Comparison of ENCODE assay signal across 10 cellular contexts in the genomic region with DNA sequence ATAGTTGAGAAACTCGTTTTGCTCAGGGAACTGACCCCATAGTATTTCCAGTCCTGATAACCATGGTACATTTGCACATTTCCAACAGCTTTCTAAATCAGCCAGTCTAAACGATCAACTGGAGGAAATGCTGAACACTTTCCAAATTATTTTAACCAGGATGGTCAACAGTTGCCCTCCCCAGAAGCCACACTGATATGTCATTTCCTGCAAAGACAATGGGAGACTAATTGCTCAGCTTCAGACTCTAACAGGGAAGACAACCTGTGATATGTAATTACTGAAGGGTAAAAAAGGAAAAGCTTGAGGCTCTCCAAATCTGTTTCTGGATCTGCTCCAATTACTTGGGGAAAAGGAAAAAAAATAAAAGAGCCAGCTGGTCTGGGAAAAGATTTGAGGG.
A peak's percentile ranks its signal among the peaks of the same experiment; 100 is the strongest.
DNase-seq lines count a peak whose midpoint lies in the region; ATAC-seq, FAIRE-seq and TF ChIP-seq lines count a peak whose summit lies in the region.
"Had no signal": no experiment of that assay in that cellular context is flagged by ENCODE, and none has a peak within 500 bp of the region (broad histone marks: within the 10 kb centered on the region; RNA-seq: fewer than 3 reads in every experiment).

No MANE protein-coding gene starts in this region.

- peak overlapping the region; percentile 78 for H3K27ac Mint-ChIP-seq in activated T-cell treated with anti-CD3 and anti-CD28 coated beads, Interleukin-2, amount 50 U/mL, for 72 hours
- H3K27ac Mint-ChIP-seq: GM23338 had no signal

- peaks cover 13% of the 10 kb centered on the region for H3K79me2 ChIP-seq in endothelial cell of umbilical vein (ENCODE audit: control insufficient read depth, insufficient read depth, low read length)

- no peak overlapping the region for H2AFZ ChIP-seq in endothelial cell of umbilical vein (ENCODE audit: low read depth, low read length)
- H2AFZ ChIP-seq: GM23338 had no signal

- H3K27me3 Mint-ChIP-seq in activated T-cell treated with anti-CD3 and anti-CD28 coated beads, Interleukin-2, amount 50 U/mL, for 72 hours (ENCODE audit: low read depth) = no peaks in the 10 kb centered on the region
- H3K27me3 Mint-ChIP-seq in activated T-cell treated with anti-CD3 and anti-CD28 coated beads, Interleukin-2, amount 50 U/mL, for 4 hours (ENCODE audit: low read depth) = no peaks in the 10 kb centered on the region

- no peaks in the 10 kb centered on the region for H3K27me3 ChIP-seq in endothelial cell of umbilical vein (ENCODE audit: control insufficient read depth in 2 of 2, insufficient read depth in 2 of 2, low read length in 2 of 2)

- peak overlapping the region; percentile 15 for H3K4me2 ChIP-seq in endothelial cell of umbilical vein (ENCODE audit: insufficient read depth, low read length)
- H3K4me2 ChIP-seq: GM23338 had no signal

- H3K9me3 Mint-ChIP-seq in activated T-cell treated with anti-CD3 and anti-CD28 coated beads, Interleukin-2, amount 50 U/mL, for 72 hours = no peaks in the 10 kb centered on the region
- H3K9me3 Mint-ChIP-seq in activated T-cell treated with anti-CD3 and anti-CD28 coated beads, Interleukin-2, amount 50 U/mL, for 4 hours = no peaks in the 10 kb centered on the region
- H3K9me3 Mint-ChIP-seq: GM23338 had no signal

- H3K4me3 Mint-ChIP-seq in activated T-cell treated with anti-CD3 and anti-CD28 coated beads, Interleukin-2, amount 50 U/mL, for 72 hours = peak overlapping the region in 1 of 2 donors; percentile 13
- H3K4me3 Mint-ChIP-seq in activated T-cell treated with anti-CD3 and anti-CD28 coated beads, Interleukin-2, amount 50 U/mL, for 4 hours = no peak overlapping the region
- H3K4me3 Mint-ChIP-seq: GM23338 had no signal

- H3K4me3 ChIP-seq in endothelial cell of umbilical vein (replicated peaks in 1 of 3; ENCODE audit: insufficient read depth in 1 of 3, low read depth in 1 of 3, low read length in 3 of 3) = peak overlapping the region in 1 of 3 experiments; percentile 18
- H3K4me3 ChIP-seq: GM23338 had no signal

- TF ChIP-seq POLR2A in endothelial cell of umbilical vein (IDR thresholded peaks at IDR 0.05; ENCODE audit: low read depth, low read length) = no peak

- TF ChIP-seq CTCF in endothelial cell of umbilical vein (IDR thresholded peaks at IDR 0.05; ENCODE audit: extremely low read depth in 1 of 2, insufficient read depth in 1 of 2, low read depth in 1 of 2, low read length in 2 of 2) = no peak

- H3K4me1 ChIP-seq in endothelial cell of umbilical vein (ENCODE audit: control insufficient read depth, extremely low read depth, insufficient read depth, low read length) = peaks cover 20% of the 10 kb centered on the region

- H4K20me1 ChIP-seq in endothelial cell of umbilical vein (replicated peaks; ENCODE audit: control insufficient read depth, extremely low read depth, insufficient read depth, low read length) = no peaks in the 10 kb centered on the region

- peaks cover 64% of the 10 kb centered on the region for H3K4me1 Mint-ChIP-seq in activated T-cell treated with anti-CD3 and anti-CD28 coated beads, Interleukin-2, amount 50 U/mL, for 72 hours (ENCODE audit: low read depth)
- peaks cover 67% of the 10 kb centered on the region for H3K4me1 Mint-ChIP-seq in activated T-cell treated with anti-CD3 and anti-CD28 coated beads, Interleukin-2, amount 50 U/mL, for 4 hours (ENCODE audit: low read depth)

- no peaks in the 10 kb centered on the region for H3K9me3 ChIP-seq in endothelial cell of umbilical vein (replicated peaks; ENCODE audit: control insufficient read depth, insufficient read depth, low read length)

- intact Hi-C loops in endothelial cell of umbilical vein (cut with micrococcal nuclease) = loop anchor here (1.0 kb wide), 1 partner anchor 33 kb away; no protein-coding TSS in a partner anchor

- peaks cover 2% of the 10 kb centered on the region in 2 experiments for H3K36me3 ChIP-seq in endothelial cell of umbilical vein (ENCODE audit: control insufficient read depth in 2 of 2, extremely low read depth in 1 of 2, insufficient read depth in 2 of 2, low read length in 2 of 2)

- CTCF ChIA-PET in endothelial cell of umbilical vein (lab: Charles Lee) = interaction anchor here (0.9 to 2.1 kb wide), 15 partner anchors 10 to 259 kb away, joined by 3 to 8 read pairs (median 3); no protein-coding TSS in a partner anchor

- dilution Hi-C loops in endothelial cell of umbilical vein (cut with MboI; ENCODE audit: extremely low pct_ligation_motif_present, low sequenced_read_pairs) = no loop called here

- DNase-seq in activated T-cell treated with anti-CD3 and anti-CD28 coated beads, Interleukin-2, amount 50 U/mL, for 72 hours = no peak
- no peak for DNase-seq in activated T-cell treated with anti-CD3 and anti-CD28 coated beads, Interleukin-2, amount 50 U/mL, for 4 hours
- DNase-seq in NCI-H446 treated with DMSO at 0.1 percent for 48 hours (lab: John Stamatoyannopoulos, UW) (peak; percentile 35), endothelial cell of umbilical vein (ENCODE audit: low read depth, low spot score) (peak; percentile 88), renal cortical epithelial cell (ENCODE audit: low read depth) (peak; percentile 68), NCI-H345 (lab: John Stamatoyannopoulos, UW) (no peak), T-helper 2 cell (no peak)
- DNase-seq: activated T-cell treated with anti-CD3 and anti-CD28 coated beads, Interleukin-2, amount 50 U/mL, for 48 hours had no signal

- peak overlapping the region; percentile 29 for H3K27ac ChIP-seq in endothelial cell of umbilical vein (ENCODE audit: insufficient read depth, low read depth, low read length)

- peaks cover 5 to 41% of the 10 kb centered on the region in 2 donors for H3K36me3 Mint-ChIP-seq in activated T-cell treated with anti-CD3 and anti-CD28 coated beads, Interleukin-2, amount 50 U/mL, for 72 hours (ENCODE audit: insufficient read depth in 2 of 2)
- peaks cover 40% of the 10 kb centered on the region for H3K36me3 Mint-ChIP-seq in activated T-cell treated with anti-CD3 and anti-CD28 coated beads, Interleukin-2, amount 50 U/mL, for 4 hours (ENCODE audit: insufficient read depth)

- FAIRE-seq in endothelial cell of umbilical vein (lab: Jason Lieb, UNC) = peak; percentile 93

- no peaks in the 10 kb centered on the region for H3K9me1 ChIP-seq in endothelial cell of umbilical vein (replicated peaks; ENCODE audit: control insufficient read depth, extremely low read depth, insufficient read depth, low read length)

- POLR2A ChIA-PET in endothelial cell of umbilical vein (lab: Charles Lee) = no interaction called here

- no TSS peak for BruUV-seq in endothelial cell of umbilical vein (replicated peaks; lab: Mats Ljungman, UMichigan)

- H3K9ac ChIP-seq in endothelial cell of umbilical vein (replicated peaks; ENCODE audit: extremely low read depth, insufficient read depth, low read length) = peak overlapping the region; percentile 22

- no peak for ATAC-seq in activated T-cell treated with anti-CD3 and anti-CD28 coated beads, Interleukin-2, amount 50 U/mL, for 72 hours (replicated peaks in 1 of 2)
- no peak for ATAC-seq in activated T-cell treated with anti-CD3 and anti-CD28 coated beads, Interleukin-2, amount 50 U/mL, for 4 hours
- no peak for ATAC-seq in HG03457 (IDR thresholded peaks at IDR 0.05; ENCODE audit: unreplicated experiment)
- ATAC-seq: GM23338 had no signal

TF ChIP-seq in endothelial cell of umbilical vein, 7 proteins besides CTCF, POLR2A, EP300 and RAD21:
- no peak for TF ChIP-seq GATA2 (IDR thresholded peaks at IDR 0.05; ENCODE audit: insufficient read depth, insufficient read length, low read depth, low read length)
- no peak for TF ChIP-seq EZH2 (IDR thresholded peaks at IDR 0.05; ENCODE audit: borderline replicate concordance, low read depth, low read length, severe bottlenecking)
- TF ChIP-seq MAX (IDR thresholded peaks at IDR 0.05; ENCODE audit: insufficient read depth, insufficient read length) = no peak
- TF ChIP-seq FOS (IDR thresholded peaks at IDR 0.05; ENCODE audit: borderline replicate concordance, insufficient read depth, low read length) = peak; percentile 43
- TF ChIP-seq JUN (IDR thresholded peaks at IDR 0.05; ENCODE audit: borderline replicate concordance, insufficient read depth, insufficient read length, low read depth) = peak; percentile 38
- peak; percentile 48 for TF ChIP-seq POLR2AphosphoS5 (IDR thresholded peaks at IDR 0.05; ENCODE audit: insufficient read depth, low read depth, low read length)

Comparison
In these comparisons a context has a peak if more than half of its experiments do, and no peak if none do; other contexts are left out.
1. DNase-seq: peak in NCI-H446 treated with DMSO at 0.1 percent for 48 hours (single experiment), endothelial cell of umbilical vein (single experiment) and renal cortical epithelial cell (single experiment); none in activated T-cell treated with anti-CD3 and anti-CD28 coated beads, Interleukin-2, amount 50 U/mL, for 72 hours (0 of 2), activated T-cell treated with anti-CD3 and anti-CD28 coated beads, Interleukin-2, amount 50 U/mL, for 4 hours (single experiment), NCI-H345 (single experiment) and T-helper 2 cell (0 of 5).